ENCODE assay signal across 20 cellular contexts in genomic region chr6:151677427-151677826, GRCh38.
"Had no signal": no experiment of that assay in that cellular context is flagged by ENCODE, and none has a peak within 500 bp of the region (broad histone marks: within the 10 kb centered on the region; RNA-seq: fewer than 3 reads in every experiment).

No MANE protein-coding gene starts in this region.

- H3K4me3 ChIP-seq: gastrocnemius medialis, neural progenitor cell, prostate gland, right atrium auricular region, sigmoid colon, thoracic aorta, transverse colon, upper lobe of right lung, uterus had no signal

- H3K27ac ChIP-seq: gastrocnemius medialis, neural progenitor cell, prostate gland, right atrium auricular region, sigmoid colon, thoracic aorta, transverse colon, upper lobe of right lung, uterus had no signal

- DNase-seq: cortex of kidney; effector memory CD8-positive, alpha-beta T cell; erythroblast; gastrocnemius medialis; head of caudate nucleus; mesenchymal stem cell; midbrain; naive thymus-derived CD4-positive, alpha-beta T cell; sigmoid colon; stimulated activated CD4-positive, alpha-beta T cell treated with anti-CD3 and anti-CD28 coated beads, Interleukin-2, amount 100 ng/mL, for 24 hours; stimulated activated CD4-positive, alpha-beta T cell treated with anti-CD3 and anti-CD28 coated beads, Interleukin-4, amount 100 ng/mL, for 24 hours; stimulated activated naive CD8-positive, alpha-beta T cell treated with anti-CD3 and anti-CD28 coated beads, Interleukin-15, Interleukin-2, amounts not matched to agents 100 U/mL and 50 U/mL, for 24 hours; transverse colon; upper lobe of right lung; uterus had no signal

- H3K4me2 ChIP-seq: neural progenitor cell had no signal

- ATAC-seq: effector memory CD8-positive, alpha-beta T cell; gastrocnemius medialis; naive thymus-derived CD4-positive, alpha-beta T cell; stimulated activated memory B cell treated with anti-CD40 and anti-IgM and Interleukin-4, amounts not matched to agents 10 μg/mL and 1 μg/mL and 100 μg/mL, for 72 hours; stimulated activated naive CD8-positive, alpha-beta T cell treated with anti-CD3 and anti-CD28 coated beads, Interleukin-15, Interleukin-2, amounts not matched to agents 100 U/mL and 50 U/mL, for 24 hours; upper lobe of right lung had no signal

- H3K27me3 ChIP-seq: gastrocnemius medialis, neural progenitor cell, right atrium auricular region, sigmoid colon, transverse colon, upper lobe of right lung, uterus had no signal

- H3K9ac ChIP-seq: neural progenitor cell had no signal

- H3K4me1 ChIP-seq: neural progenitor cell, prostate gland, right atrium auricular region, sigmoid colon, transverse colon, uterus had no signal

- H3K36me3 ChIP-seq: gastrocnemius medialis, neural progenitor cell, prostate gland, right atrium auricular region, sigmoid colon, thoracic aorta, transverse colon, upper lobe of right lung, uterus had no signal

- H2AFZ ChIP-seq: neural progenitor cell had no signal

- H3K9me3 ChIP-seq: gastrocnemius medialis, prostate gland, right atrium auricular region, sigmoid colon, thoracic aorta, transverse colon, upper lobe of right lung, uterus had no signal
